In the genomic region with DNA sequence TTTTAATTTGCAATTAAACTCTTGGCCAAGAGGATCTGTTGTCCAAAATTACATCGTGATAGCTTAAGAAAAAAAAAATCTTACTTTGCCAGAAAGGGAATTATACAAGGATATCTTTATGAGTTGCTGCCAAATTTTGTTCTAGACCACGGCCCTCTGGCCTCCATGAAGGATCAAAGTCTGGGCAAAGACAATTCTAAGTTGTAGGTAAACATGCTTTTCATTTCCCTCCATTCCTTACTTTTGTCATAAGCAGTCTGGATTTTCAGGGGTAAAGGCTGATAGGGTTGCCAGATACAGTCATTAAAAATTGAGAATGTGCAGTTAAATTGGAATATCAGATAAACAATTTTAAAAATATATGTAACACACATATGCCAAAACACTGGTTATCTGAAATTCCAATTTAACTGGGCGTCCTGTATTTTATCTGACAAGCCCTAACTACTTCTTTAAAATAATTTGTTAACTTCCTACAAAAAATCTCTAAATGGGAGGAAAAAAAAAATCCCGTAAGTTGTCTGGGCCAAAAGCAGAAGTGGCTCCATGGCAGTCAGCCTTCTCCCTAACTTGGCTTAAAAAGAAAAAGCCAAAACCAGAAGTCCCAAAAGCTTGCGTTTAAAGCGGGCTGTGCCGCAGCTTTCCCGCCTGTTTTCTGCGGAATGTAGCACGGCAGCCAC, we compare ENCODE assay signal across 8 cellular contexts.
A peak's percentile ranks its signal among the peaks of the same experiment; 100 is the strongest.
DNase-seq lines count a peak whose midpoint lies in the region; TF ChIP-seq lines count a peak whose summit lies in the region.

No MANE protein-coding gene starts in this region.

- no peak overlapping the region for H2AK5ac ChIP-seq in H9 (ENCODE audit: insufficient read length, low read length)

- WGBS in H9 (ENCODE audit: extremely low coverage, insufficient read length, low lambda C conversion rate), result no CpG with 5 or more reads among the region's 10 CpGs

- H4K20me1 ChIP-seq in H9 (ENCODE audit: control insufficient read depth, insufficient read depth, insufficient read length), result no peaks in the 10 kb centered on the region

- peak overlapping the region; percentile 50 for H2AFZ ChIP-seq in H9 (ENCODE audit: low read length)

- in situ Hi-C loops in astrocyte of the spinal cord (cut with HindIII; ENCODE audit: low sequenced_read_pairs), result loop anchor here (25.0 kb wide), 1 partner anchor 185 kb away; no protein-coding TSS in a partner anchor

- H3K27ac Mint-ChIP-seq in H9 (peak overlapping the region; percentile 98 to 100 (median 98); a peak in 6 of 7 replicates), mesothelial cell of epicardium (peak overlapping the region; percentile 100)

- peak overlapping the region; percentile 54 for H4K5ac ChIP-seq in H9 (ENCODE audit: insufficient read length, low read depth, low read length)

- H3K4me3 ChIP-seq in astrocyte of the spinal cord (ENCODE audit: low read depth, low read length), result peak overlapping the region; percentile 87

- H3K23ac ChIP-seq in H9 (ENCODE audit: insufficient read length, low read depth, low read length), result no peak overlapping the region

- peak overlapping the region; percentile 90 for H4K8ac ChIP-seq in H9 (replicated peaks; ENCODE audit: insufficient read length, low read depth, low read length)

- H3K56ac ChIP-seq in H9 (ENCODE audit: insufficient read length, low read depth, low read length), result peak overlapping the region; percentile 18

- H2BK15ac ChIP-seq in H9 (ENCODE audit: low read depth, low read length), result no peak overlapping the region

- peak overlapping the region; percentile 92 for H3K4me2 ChIP-seq in H9 (ENCODE audit: insufficient read depth, insufficient read length, low read length)

- H3K9me3 ChIP-seq in H9 (ENCODE audit: control insufficient read depth, low read depth, low read length), result no peaks in the 10 kb centered on the region

- H3K23me2 ChIP-seq in H9 (ENCODE audit: insufficient read length, low read depth, low read length, poor library complexity, severe bottlenecking), result peaks cover 15% of the 10 kb centered on the region

- DNase-seq in H9, result no peak
- no peak for DNase-seq in astrocyte of the spinal cord (ENCODE audit: low read depth, low spot score)
- no peak for DNase-seq in mesothelial cell of epicardium (ENCODE audit: low spot score in 2 of 2, unreplicated experiment in 2 of 2)
- DNase-seq in NCI-H187 treated with DMSO at 0.1 percent for 48 hours (lab: John Stamatoyannopoulos, UW), result no peak
- DNase-seq in HuH-7 (ENCODE audit: low spot score), result no peak
- DNase-seq in kidney glomerular epithelial cell (lab: John Stamatoyannopoulos, UW), result no peak
- no peak for DNase-seq in mucosa of gallbladder (ENCODE audit: low spot score)

- H3K14ac ChIP-seq in H9 (ENCODE audit: insufficient read depth, low read length), result peak overlapping the region; percentile 98

- no peak overlapping the region for H2BK12ac ChIP-seq in H9 (ENCODE audit: insufficient read length, low read depth, low read length)

- no peak for TF ChIP-seq CTCF in 22Rv1 (IDR thresholded peaks at IDR 0.05)
- no peak for TF ChIP-seq CTCF in H9 (conservative IDR thresholded peaks at IDR 0.05)
- TF ChIP-seq CTCF in astrocyte of the spinal cord (IDR thresholded peaks at IDR 0.05; ENCODE audit: low read depth, low read length), result no peak
- TF ChIP-seq CTCF in mesothelial cell of epicardium (IDR thresholded peaks at IDR 0.05; ENCODE audit: unreplicated experiment), result no peak

- H3K4me1 Mint-ChIP-seq in H9 (peaks cover 43 to 48% of the 10 kb centered on the region in 2 experiments), mesothelial cell of epicardium (peaks cover 45% of the 10 kb centered on the region)

- no peak overlapping the region for H3T11ph ChIP-seq in H9 (ENCODE audit: low read length)

- no peaks in the 10 kb centered on the region for H3K27me3 ChIP-seq in H9 (ENCODE audit: insufficient read depth, low read length)

- H4K91ac ChIP-seq in H9 (ENCODE audit: insufficient read length, low read depth, low read length), result peak overlapping the region; percentile 28

- H3K27ac ChIP-seq in 22Rv1, result peak overlapping the region; percentile 99
- peak overlapping the region; percentile 81 for H3K27ac ChIP-seq in H9 (ENCODE audit: insufficient read length, low read depth, low read length)

- H3K18ac ChIP-seq in H9 (ENCODE audit: insufficient read length, low read depth, low read length), result peak overlapping the region; percentile 89

- no peak overlapping the region for H2BK20ac ChIP-seq in H9 (ENCODE audit: low read depth, low read length, poor library complexity, severe bottlenecking)

- H3K9me3 Mint-ChIP-seq in H9 (no peaks in the 10 kb centered on the region), mesothelial cell of epicardium (no peaks in the 10 kb centered on the region)

- no peaks in the 10 kb centered on the region for H3K79me1 ChIP-seq in H9 (ENCODE audit: insufficient read depth, low read depth, low read length, poor library complexity, severe bottlenecking)

- H3K36me3 Mint-ChIP-seq in H9 (ENCODE audit: insufficient read depth in 1 of 3, low read depth in 3 of 3), result peaks cover 0 to 8% (median 0%) of the 10 kb centered on the region in 3 experiments; a peak in 3 of 7 replicates
- no peaks in the 10 kb centered on the region for H3K36me3 Mint-ChIP-seq in mesothelial cell of epicardium

- H2BK120ac ChIP-seq in H9 (ENCODE audit: low read depth, low read length, poor library complexity, severe bottlenecking), result no peak overlapping the region

- H3K4me3 Mint-ChIP-seq in H9 (peak overlapping the region; percentile 73 to 89), mesothelial cell of epicardium (peak overlapping the region; percentile 78)

- peak overlapping the region; percentile 10 for H2BK5ac ChIP-seq in H9 (ENCODE audit: insufficient read length, low read length)

- no peak overlapping the region; the same call in 1 of the 2 replicates for H3K4ac ChIP-seq in H9 (ENCODE audit: low read depth, low read length)

- H3K27me3 Mint-ChIP-seq in H9 (ENCODE audit: low read depth), result no peaks in the 10 kb centered on the region
- no peaks in the 10 kb centered on the region for H3K27me3 Mint-ChIP-seq in mesothelial cell of epicardium (ENCODE audit: low read depth)

- H3K9ac ChIP-seq in H9 (ENCODE audit: extremely low read depth, insufficient read length, low read length), result peak overlapping the region; percentile 98

- H3K79me2 ChIP-seq in H9 (ENCODE audit: insufficient read depth, low read length), result peaks cover 17% of the 10 kb centered on the region; the same call in 1 of the 2 replicates

- H3K4me1 ChIP-seq in H9 (ENCODE audit: insufficient read depth, low read length), result no peaks in the 10 kb centered on the region
